Comparison of ENCODE assay signal across 20 cellular contexts in the genomic region with DNA sequence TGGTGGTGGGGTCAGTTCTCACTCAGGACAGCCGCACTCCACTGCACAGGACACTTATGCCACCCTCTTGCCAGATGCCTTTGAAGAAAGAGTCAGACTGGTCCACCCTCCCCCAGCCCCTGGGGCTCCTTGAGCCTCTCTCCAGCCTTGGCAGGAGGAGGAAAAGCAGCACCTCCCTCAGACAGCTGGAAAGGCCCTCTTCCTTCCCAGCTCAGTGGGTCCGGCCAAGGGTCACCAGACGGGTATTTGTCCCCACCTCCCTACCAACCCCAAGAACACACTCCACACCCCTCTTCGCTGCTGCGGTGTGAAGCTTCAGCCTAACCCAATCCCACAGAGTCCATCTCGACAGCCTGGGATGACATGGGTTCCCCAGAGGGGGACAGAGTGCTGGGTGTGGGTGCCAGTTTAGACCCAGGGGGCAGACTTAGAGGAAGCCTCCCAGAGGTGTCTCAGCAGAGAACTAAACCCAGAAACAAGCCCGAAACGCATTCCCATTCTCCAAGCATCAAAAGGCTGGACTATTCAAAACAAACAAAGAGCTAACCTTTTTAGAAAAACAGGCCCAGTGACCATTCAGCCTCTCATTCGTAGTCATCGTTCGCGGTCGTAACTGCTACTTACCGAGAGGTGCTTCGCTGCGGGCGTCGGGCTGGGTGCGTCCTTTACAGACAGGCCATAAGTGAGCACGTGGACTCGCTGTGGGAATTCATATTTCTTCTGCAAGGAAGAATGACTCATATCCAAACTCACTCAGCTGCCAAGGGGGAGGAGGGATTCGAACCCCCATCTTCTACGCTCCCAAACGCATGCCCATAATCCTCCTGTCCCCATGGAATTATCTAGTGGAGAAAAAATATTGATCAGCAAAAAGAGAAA. TPM values are rescaled to one million over a fixed set of nuclear protein-coding genes. Genes with fewer than 3 reads are reported as not detected.
DNase-seq lines count a peak whose midpoint lies in the region; ATAC-seq, FAIRE-seq and TF ChIP-seq lines count a peak whose summit lies in the region.
"Had no signal": no experiment of that assay in that cellular context is flagged by ENCODE, and none has a peak within 500 bp of the region (broad histone marks: within the 10 kb centered on the region; RNA-seq: fewer than 3 reads in every experiment).

No MANE protein-coding gene starts in this region.

- ATAC-seq in right lobe of liver (no peak), HepG2 (no peak), HG03520 (IDR thresholded peaks at IDR 0.05; ENCODE audit: unreplicated experiment) (no peak)
- ATAC-seq: GM12878 had no signal

- no peak overlapping the region for H2AFZ ChIP-seq in HepG2 (ENCODE audit: low read length)

- peaks cover 0 to 3% (median 0%) of the 10 kb centered on the region in 4 donors for H3K36me3 ChIP-seq in right lobe of liver
- no peaks in the 10 kb centered on the region for H3K36me3 ChIP-seq in HepG2 (replicated peaks in 1 of 2; ENCODE audit: control insufficient read depth in 1 of 2, insufficient read depth in 2 of 2, low read length in 2 of 2)
- H3K36me3 ChIP-seq: BE2C, ovary had no signal

- H3K27me3 ChIP-seq in right lobe of liver = no peaks in the 10 kb centered on the region
- peaks cover 4 to 45% of the 10 kb centered on the region in 2 experiments; a peak in 4 of 5 replicates for H3K27me3 ChIP-seq in HepG2 (ENCODE audit: control insufficient read depth in 1 of 2, insufficient read depth in 2 of 2, low read length in 2 of 2)
- H3K27me3 ChIP-seq: BE2C, ovary had no signal

- no peak overlapping the region for H3K9ac ChIP-seq in HepG2 (ENCODE audit: insufficient read depth, low read depth, low read length)

- no TSS peak for BruUV-seq in HepG2 (replicated peaks; lab: Mats Ljungman, UMichigan)

- CTCF ChIA-PET in HepG2 (lab: Yijun Ruan, JAX; ENCODE audit: low intra/inter-chr PET ratio, low total read pairs) = no interaction called here

- 92% methylated on average over 23 of the region's 24 CpGs for WGBS in right lobe of liver (ENCODE audit: insufficient coverage, low coverage, low lambda C conversion rate, missing lambda C conversion rate)
- 72% methylated on average over 24 of the region's 24 CpGs for WGBS in HepG2 (ENCODE audit: low lambda C conversion rate)

- H3K4me1 ChIP-seq in right lobe of liver (no peaks in the 10 kb centered on the region), HepG2 (ENCODE audit: insufficient read depth, low read length) (no peaks in the 10 kb centered on the region)
- H3K4me1 ChIP-seq: BE2C had no signal

- 0 out of 2 replicates have a peak, but pooled peaks cover 4% of the 10 kb centered on the region for H4K20me1 ChIP-seq in HepG2 (ENCODE audit: insufficient read depth, low read length)

- no peak for TF ChIP-seq CTCF in right lobe of liver (IDR thresholded peaks at IDR 0.05)
- no peak for TF ChIP-seq CTCF in HepG2 (CRISPR knock-in tag; IDR thresholded peaks at IDR 0.05)
- no peak for TF ChIP-seq CTCF in fibroblast of the aortic adventitia (IDR thresholded peaks at IDR 0.05; ENCODE audit: insufficient read depth, low read length)

- H3K4me2 ChIP-seq in HepG2 (ENCODE audit: low read depth, low read length) = no peak overlapping the region

- TF ChIP-seq POLR2A in right lobe of liver (IDR thresholded peaks at IDR 0.05) (no peak), HepG2 (IDR thresholded peaks at IDR 0.05; ENCODE audit: insufficient read depth in 1 of 2, low read depth in 2 of 2, low read length in 2 of 2) (no peak)

- H3K27ac ChIP-seq in right lobe of liver (no peak overlapping the region), HepG2 (ENCODE audit: extremely low read length, insufficient read depth, low read length) (no peak overlapping the region)
- H3K27ac ChIP-seq: ovary had no signal

- no peaks in the 10 kb centered on the region for H3K79me2 ChIP-seq in HepG2 (ENCODE audit: insufficient read depth, low read length)

- FAIRE-seq in HepG2 (lab: Jason Lieb, UNC) = no peak
- FAIRE-seq: D721Med, G401.6, GM12878 had no signal

- DNase-seq in right lobe of liver = peak in 2 of 3 donors; percentile 15 to 30
- DNase-seq in HepG2 (ENCODE audit: low spot score) = no peak
- peak; percentile 9 for DNase-seq in fibroblast of the aortic adventitia (ENCODE audit: low read depth)
- peak; percentile 86 for DNase-seq in mesenteric fat pad (ENCODE audit: low spot score)
- no peak for DNase-seq in NCI-H1048 (lab: John Stamatoyannopoulos, UW)
- DNase-seq in hypothalamus (lab: John Stamatoyannopoulos, UW) = no peak
- DNase-seq in NOMO-1 treated with DMSO at 0.1 percent for 48 hours (lab: John Stamatoyannopoulos, UW; ENCODE audit: unreplicated experiment) = no peak
- DNase-seq: 8988T; activated CD4-positive, alpha-beta T cell treated with anti-CD3 and anti-CD28 coated beads, Interleukin-2, amount 50 U/mL, for 4 hours; activated naive CD4-positive, alpha-beta T cell treated with anti-CD3 and anti-CD28 coated beads, Interleukin-2, amount 10 ng/mL, durations not matched to agents 7 days and 5 days; BE2C; NCI-H1436; NCI-H345; ovary had no signal

- no peak for TF ChIP-seq RAD21 in HepG2 (CRISPR knock-in tag; IDR thresholded peaks at IDR 0.05)

- intact Hi-C loops in right lobe of liver (cut with DNase I) = no loop called here
- intact Hi-C loops in HepG2 (cut with micrococcal nuclease; ENCODE audit: unreplicated experiment) = no loop called here

- TF ChIP-seq EP300 in HepG2 (IDR thresholded peaks at IDR 0.05; ENCODE audit: low read depth in 2 of 2, low read length in 2 of 2) = no peak
- no peak for TF ChIP-seq EP300 in HepG2 (CRISPR knock-in tag; IDR thresholded peaks at IDR 0.05; ENCODE audit: borderline replicate concordance)

- POLR2A ChIA-PET in HepG2 (lab: Yijun Ruan, JAX) = no interaction called here

- in situ Hi-C loops in HepG2 (cut with HindIII; ENCODE audit: extremely low pct_ligation_motif_present, low pct_unique_long_range_greater_than_20kb) = no loop called here

- H3K9me3 ChIP-seq in right lobe of liver (no peaks in the 10 kb centered on the region), HepG2 (ENCODE audit: low read length) (0 out of 2 replicates have a peak, but pooled peaks cover 4% of the 10 kb centered on the region)
- H3K9me3 ChIP-seq: BE2C, ovary had no signal

- H3K4me3 ChIP-seq in right lobe of liver (no peak overlapping the region), HepG2 (replicated peaks in 1 of 3; ENCODE audit: insufficient read depth in 1 of 3, low read depth in 2 of 3, low read length in 3 of 3) (no peak overlapping the region), fibroblast of the aortic adventitia (ENCODE audit: low read depth, low read length) (no peak overlapping the region)
- H3K4me3 ChIP-seq: GM12878, ovary had no signal

TF ChIP-seq in HepG2, 621 proteins besides CTCF, POLR2A, EP300 and RAD21:
- no peak for TF ChIP-seq ELF1 (CRISPR knock-in tag; IDR thresholded peaks at IDR 0.05)
- TF ChIP-seq, protein P1, sequence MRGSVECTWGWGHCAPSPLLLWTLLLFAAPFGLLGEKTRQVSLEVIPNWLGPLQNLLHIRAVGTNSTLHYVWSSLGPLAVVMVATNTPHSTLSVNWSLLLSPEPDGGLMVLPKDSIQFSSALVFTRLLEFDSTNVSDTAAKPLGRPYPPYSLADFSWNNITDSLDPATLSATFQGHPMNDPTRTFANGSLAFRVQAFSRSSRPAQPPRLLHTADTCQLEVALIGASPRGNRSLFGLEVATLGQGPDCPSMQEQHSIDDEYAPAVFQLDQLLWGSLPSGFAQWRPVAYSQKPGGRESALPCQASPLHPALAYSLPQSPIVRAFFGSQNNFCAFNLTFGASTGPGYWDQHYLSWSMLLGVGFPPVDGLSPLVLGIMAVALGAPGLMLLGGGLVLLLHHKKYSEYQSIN (CRISPR knock-in tag; IDR thresholded peaks at IDR 0.05; ENCODE audit: borderline replicate concordance) = no peak
- no peak for TF ChIP-seq ZNF775 (CRISPR knock-in tag; IDR thresholded peaks at IDR 0.05; ENCODE audit: borderline replicate concordance)
- TF ChIP-seq IRX3 (CRISPR knock-in tag; IDR thresholded peaks at IDR 0.05; ENCODE audit: borderline replicate concordance, low read depth) = no peak
- TF ChIP-seq MYNN (CRISPR knock-in tag; IDR thresholded peaks at IDR 0.05; ENCODE audit: low read depth) = no peak
- no peak for TF ChIP-seq ATM (IDR thresholded peaks at IDR 0.05; ENCODE audit: borderline replicate concordance)

RNA-seq across cellular contexts. Expression of a gene that starts 57.5 kb away (rescaled TPM):
- total RNA-seq in right lobe of liver (100 to 1,000 TPM in 3 of 6 experiments, 10 to 100 TPM in 3; 32.1 to 292 (median 78.0) TPM), HepG2 (2016; rRNA removed; fragmentation: Illumina TruSeq; extraction: Trizol) (not detected in 2 replicates), fibroblast of the aortic adventitia (ENCODE audit: low replicate concordance) (0.36 TPM in 1 of 2 replicates, not detected in the other), mesenteric fat pad (5.7 TPM)
- not detected in 2 replicates for total RNA-seq in HepG2 (2016; cell fraction: cytosol; rRNA removed; fragmentation: Illumina TruSeq; extraction: Trizol; ENCODE audit: low read depth)
- not detected in 2 replicates for total RNA-seq in HepG2 (2016; cell fraction: insoluble cytoplasmic fraction; rRNA removed; fragmentation: Illumina TruSeq; extraction: Trizol)
- not detected in 2 replicates for total RNA-seq in HepG2 (2016; cell fraction: membrane; rRNA removed; fragmentation: Illumina TruSeq; extraction: Trizol)
- total RNA-seq in HepG2 (2016; cell fraction: nucleus; rRNA removed; fragmentation: Illumina TruSeq; extraction: Trizol) = not detected in 2 replicates
- not detected in 2 replicates for polyA plus RNA-seq in HepG2 (2011; rRNA removed)
- not detected in 2 replicates for polyA plus RNA-seq in HepG2 (2011; cell fraction: cytosol; rRNA removed)
- not detected in 2 replicates for polyA plus RNA-seq in HepG2 (2011; cell fraction: nucleus; rRNA removed)
- polyA plus RNA-seq in HepG2 (2012) = not detected in 2 replicates
- polyA plus RNA-seq in HepG2 (2016; cell fraction: cytosol; fragmentation: Illumina TruSeq; extraction: Trizol; ENCODE audit: low read depth) = not detected in 2 replicates
- not detected in 2 replicates for polyA plus RNA-seq in HepG2 (2016; cell fraction: insoluble cytoplasmic fraction; fragmentation: Illumina TruSeq; extraction: Trizol; ENCODE audit: low read depth)
- polyA plus RNA-seq in HepG2 (2016; cell fraction: membrane; fragmentation: Illumina TruSeq; extraction: Trizol; ENCODE audit: low read depth) = not detected in 2 replicates
- not detected in 2 replicates for polyA plus RNA-seq in HepG2 (2016; cell fraction: nucleus; fragmentation: Illumina TruSeq; extraction: Trizol; ENCODE audit: insufficient read depth, low read depth)
- 0.14 TPM in 1 of 2 replicates, not detected in the other for polyA minus RNA-seq in HepG2 (2011; rRNA and poly(A)+ RNA removed; ENCODE audit: low replicate concordance)
- polyA minus RNA-seq in HepG2 (2011; cell fraction: cytosol; rRNA and poly(A)+ RNA removed) = not detected in 2 replicates
- not detected in 2 replicates for polyA minus RNA-seq in HepG2 (2011; cell fraction: nucleus; rRNA and poly(A)+ RNA removed)
- total RNA-seq: LHCN-M2, myocyte had no signal

Comparison
In these comparisons a context has a peak if more than half of its experiments do, and no peak if none do; other contexts are left out.
1. DNase-seq: peak in right lobe of liver (2 of 3), fibroblast of the aortic adventitia (single experiment) and mesenteric fat pad (single experiment); none in HepG2 (single experiment), NCI-H1048 (single experiment), hypothalamus (0 of 51) and NOMO-1 treated with DMSO at 0.1 percent for 48 hours (single experiment).